Comparison of ENCODE assay signal across 19 cellular contexts in the genomic region with DNA sequence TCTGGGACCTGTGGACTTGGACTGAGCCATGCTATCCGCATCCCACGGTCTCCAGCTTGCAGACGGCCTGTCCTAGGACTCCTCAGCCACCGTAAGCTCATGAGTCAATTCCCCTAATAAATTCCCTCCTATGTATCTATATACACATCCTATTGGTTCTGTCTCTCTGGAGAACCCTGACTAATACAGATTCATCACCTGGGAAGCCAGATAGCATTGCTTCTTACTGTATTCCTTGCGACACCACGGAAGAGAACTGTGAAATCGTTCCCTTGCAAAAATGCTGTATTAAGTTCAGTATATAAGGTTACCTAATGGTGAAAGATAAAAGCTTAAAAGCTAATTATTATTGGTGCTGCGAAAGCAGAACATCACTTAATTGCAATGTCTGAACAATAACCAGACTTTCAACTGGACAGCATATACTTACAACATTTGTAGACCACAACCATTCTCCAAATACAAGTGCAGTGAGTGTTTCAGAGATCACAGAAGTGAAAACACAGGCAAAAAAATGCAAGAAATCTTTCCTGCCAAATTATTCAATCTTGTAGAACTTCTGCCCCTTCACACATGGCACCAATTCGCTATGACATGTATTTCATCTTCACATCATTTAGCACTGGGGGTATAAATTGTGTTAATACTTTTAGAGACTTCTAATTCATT.
"Had no signal": no experiment of that assay in that cellular context is flagged by ENCODE, and none has a peak within 500 bp of the region (broad histone marks: within the 10 kb centered on the region; RNA-seq: fewer than 3 reads in every experiment).

No MANE protein-coding gene starts in this region.

- H3K4me3 ChIP-seq: cardiac muscle cell, left ventricle myocardium inferior, prostate gland, thyroid gland, upper lobe of right lung had no signal

- DNase-seq: activated CD4-positive, alpha-beta T cell treated with anti-CD3 and anti-CD28 coated beads, Interleukin-2, amount 50 U/mL, for 1 hour; activated CD4-positive, CD25-positive, alpha-beta regulatory T cell treated with anti-CD3 and anti-CD28 coated beads, Interleukin-2, amount 50 U/mL, for 72 hours; activated CD8-positive, alpha-beta T cell treated with anti-CD3 and anti-CD28 coated beads, Interleukin-2, amount 10 ng/mL, durations not matched to agents 7 days and 5 days; activated gamma-delta T cell treated with Interleukin-2 at 50 U/mL for 16 hours; activated T-cell treated with anti-CD3 and anti-CD28 coated beads, Interleukin-2, amount 50 U/mL, for 1 hour; erythroblast; hypothalamus; left ventricle myocardium inferior; midbrain; natural killer cell; stimulated activated CD4-positive, alpha-beta T cell treated with anti-CD3 and anti-CD28 coated beads, Interleukin-1b, Interleukin-23, amount 100 ng/mL, for 48 hours; substantia nigra; thyroid gland; upper lobe of right lung; WERI-Rb-1 had no signal

- H3K36me3 ChIP-seq: cardiac muscle cell, left ventricle myocardium inferior, prostate gland, thyroid gland, upper lobe of right lung, WERI-Rb-1 had no signal

- H3K27ac Mint-ChIP-seq: activated CD8-positive, alpha-beta T cell treated with anti-CD3 and anti-CD28 coated beads, Interleukin-2, amount 10 ng/mL, durations not matched to agents 7 days and 5 days; activated naive CD4-positive, alpha-beta T cell treated with anti-CD3 and anti-CD28 coated beads, Interleukin-2, amount 50 U/mL, for 24 hours; natural killer cell; stimulated activated naive CD8-positive, alpha-beta T cell treated with anti-CD3 and anti-CD28 coated beads, Interleukin-15, Interleukin-2, amounts not matched to agents 100 ng/mL and 50 ng/mL, for 24 hours had no signal

- H3K27me3 Mint-ChIP-seq: activated naive CD4-positive, alpha-beta T cell treated with anti-CD3 and anti-CD28 coated beads, Interleukin-2, amount 50 U/mL, for 24 hours; stimulated activated naive CD8-positive, alpha-beta T cell treated with anti-CD3 and anti-CD28 coated beads, Interleukin-15, Interleukin-2, amounts not matched to agents 100 ng/mL and 50 ng/mL, for 24 hours had no signal

- H3K27me3 ChIP-seq: cardiac muscle cell, thyroid gland, upper lobe of right lung had no signal

- H3K4me3 Mint-ChIP-seq: activated CD8-positive, alpha-beta T cell treated with anti-CD3 and anti-CD28 coated beads, Interleukin-2, amount 10 ng/mL, durations not matched to agents 7 days and 5 days; activated naive CD4-positive, alpha-beta T cell treated with anti-CD3 and anti-CD28 coated beads, Interleukin-2, amount 50 U/mL, for 24 hours; natural killer cell; stimulated activated naive CD8-positive, alpha-beta T cell treated with anti-CD3 and anti-CD28 coated beads, Interleukin-15, Interleukin-2, amounts not matched to agents 100 ng/mL and 50 ng/mL, for 24 hours had no signal

- H3K36me3 Mint-ChIP-seq: activated naive CD4-positive, alpha-beta T cell treated with anti-CD3 and anti-CD28 coated beads, Interleukin-2, amount 50 U/mL, for 24 hours; natural killer cell had no signal

- ATAC-seq: activated CD8-positive, alpha-beta T cell treated with anti-CD3 and anti-CD28 coated beads, Interleukin-2, amount 10 ng/mL, durations not matched to agents 7 days and 5 days; natural killer cell; upper lobe of right lung had no signal

- H3K27ac ChIP-seq: cardiac muscle cell, left ventricle myocardium inferior, prostate gland, thyroid gland, upper lobe of right lung, WERI-Rb-1 had no signal

- H3K4me1 Mint-ChIP-seq: activated naive CD4-positive, alpha-beta T cell treated with anti-CD3 and anti-CD28 coated beads, Interleukin-2, amount 50 U/mL, for 24 hours; natural killer cell had no signal

- H3K4me1 ChIP-seq: prostate gland, thyroid gland, upper lobe of right lung had no signal

- H3K9me3 ChIP-seq: left ventricle myocardium inferior, prostate gland, thyroid gland, upper lobe of right lung had no signal

- H3K9me3 Mint-ChIP-seq: activated naive CD4-positive, alpha-beta T cell treated with anti-CD3 and anti-CD28 coated beads, Interleukin-2, amount 50 U/mL, for 24 hours; stimulated activated naive CD8-positive, alpha-beta T cell treated with anti-CD3 and anti-CD28 coated beads, Interleukin-15, Interleukin-2, amounts not matched to agents 100 ng/mL and 50 ng/mL, for 24 hours had no signal
